ENCODE assay signal across 2 cellular contexts in the genomic region with DNA sequence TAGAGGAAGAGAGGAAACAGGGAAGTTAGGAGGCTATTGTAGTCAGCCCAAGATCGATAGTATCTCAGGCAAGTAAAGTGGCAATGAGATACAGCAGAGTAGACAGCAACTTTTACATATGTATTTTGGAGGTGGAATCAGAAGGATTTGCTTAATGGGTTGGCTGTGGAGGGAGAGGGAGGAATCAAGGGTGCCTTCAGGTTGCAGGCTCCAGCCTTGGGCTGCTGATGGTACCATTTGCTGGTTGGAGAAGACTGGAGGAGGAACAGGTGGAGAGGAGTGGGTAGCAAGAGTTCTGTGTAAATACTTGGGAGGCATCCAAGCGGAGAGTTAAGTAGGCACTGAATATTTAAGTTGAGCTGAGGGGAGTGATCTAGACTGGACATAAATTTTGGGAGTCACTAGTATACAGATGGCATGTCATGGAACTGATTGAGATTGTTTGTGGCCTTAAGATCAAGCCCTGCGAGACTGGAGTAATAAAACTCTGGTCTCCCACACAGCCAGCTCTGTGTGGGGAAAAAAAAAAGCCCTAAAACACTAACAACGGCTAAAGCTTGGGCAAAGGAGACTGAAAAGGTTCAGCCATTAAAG.
TF ChIP-seq lines count a peak whose summit lies in the region.

No MANE protein-coding gene starts in this region.

TF ChIP-seq in IMR-90, 13 proteins besides CTCF, POLR2A, EP300 and RAD21:
- no peak for TF ChIP-seq BHLHE40 (IDR thresholded peaks at IDR 0.05; ENCODE audit: low read depth, low read length)
- TF ChIP-seq RCOR1 (IDR thresholded peaks at IDR 0.05; ENCODE audit: insufficient replicate concordance, low read length), result no peak
TF ChIP-seq in IMR-90: peak in this region for 0.

TF ChIP-seq in GM12878, 131 proteins besides CTCF, POLR2A, EP300 and RAD21:
- TF ChIP-seq MEF2B (IDR thresholded peaks at IDR 0.05; ENCODE audit: partially characterized antibody, poor library complexity, severe bottlenecking) (no peak), SUZ12 (IDR thresholded peaks at IDR 0.05; ENCODE audit: unreplicated experiment) (no peak), NR2C1 (IDR thresholded peaks at IDR 0.05) (no peak), HCFC1 (IDR thresholded peaks at IDR 0.05; ENCODE audit: low read length) (no peak), LARP7 (IDR thresholded peaks at IDR 0.05) (no peak), NRF1 (conservative IDR thresholded peaks at IDR 0.05; ENCODE audit: low read depth, low read length) (no peak), WRNIP1 (IDR thresholded peaks at IDR 0.05; ENCODE audit: borderline replicate concordance, low read depth, low read length) (no peak), POU2F2 (IDR thresholded peaks at IDR 0.05; ENCODE audit: borderline replicate concordance, low read depth, low read length) (no peak)
- TF ChIP-seq, protein P1, sequence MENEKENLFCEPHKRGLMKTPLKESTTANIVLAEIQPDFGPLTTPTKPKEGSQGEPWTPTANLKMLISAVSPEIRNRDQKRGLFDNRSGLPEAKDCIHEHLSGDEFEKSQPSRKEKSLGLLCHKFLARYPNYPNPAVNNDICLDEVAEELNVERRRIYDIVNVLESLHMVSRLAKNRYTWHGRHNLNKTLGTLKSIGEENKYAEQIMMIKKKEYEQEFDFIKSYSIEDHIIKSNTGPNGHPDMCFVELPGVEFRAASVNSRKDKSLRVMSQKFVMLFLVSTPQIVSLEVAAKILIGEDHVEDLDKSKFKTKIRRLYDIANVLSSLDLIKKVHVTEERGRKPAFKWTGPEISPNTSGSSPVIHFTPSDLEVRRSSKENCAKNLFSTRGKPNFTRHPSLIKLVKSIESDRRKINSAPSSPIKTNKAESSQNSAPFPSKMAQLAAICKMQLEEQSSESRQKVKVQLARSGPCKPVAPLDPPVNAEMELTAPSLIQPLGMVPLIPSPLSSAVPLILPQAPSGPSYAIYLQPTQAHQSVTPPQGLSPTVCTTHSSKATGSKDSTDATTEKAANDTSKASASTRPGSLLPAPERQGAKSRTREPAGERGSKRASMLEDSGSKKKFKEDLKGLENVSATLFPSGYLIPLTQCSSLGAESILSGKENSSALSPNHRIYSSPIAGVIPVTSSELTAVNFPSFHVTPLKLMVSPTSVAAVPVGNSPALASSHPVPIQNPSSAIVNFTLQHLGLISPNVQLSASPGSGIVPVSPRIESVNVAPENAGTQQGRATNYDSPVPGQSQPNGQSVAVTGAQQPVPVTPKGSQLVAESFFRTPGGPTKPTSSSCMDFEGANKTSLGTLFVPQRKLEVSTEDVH (IDR thresholded peaks at IDR 0.05; ENCODE audit: low read depth, partially characterized antibody), result no peak
- TF ChIP-seq, protein P2, sequence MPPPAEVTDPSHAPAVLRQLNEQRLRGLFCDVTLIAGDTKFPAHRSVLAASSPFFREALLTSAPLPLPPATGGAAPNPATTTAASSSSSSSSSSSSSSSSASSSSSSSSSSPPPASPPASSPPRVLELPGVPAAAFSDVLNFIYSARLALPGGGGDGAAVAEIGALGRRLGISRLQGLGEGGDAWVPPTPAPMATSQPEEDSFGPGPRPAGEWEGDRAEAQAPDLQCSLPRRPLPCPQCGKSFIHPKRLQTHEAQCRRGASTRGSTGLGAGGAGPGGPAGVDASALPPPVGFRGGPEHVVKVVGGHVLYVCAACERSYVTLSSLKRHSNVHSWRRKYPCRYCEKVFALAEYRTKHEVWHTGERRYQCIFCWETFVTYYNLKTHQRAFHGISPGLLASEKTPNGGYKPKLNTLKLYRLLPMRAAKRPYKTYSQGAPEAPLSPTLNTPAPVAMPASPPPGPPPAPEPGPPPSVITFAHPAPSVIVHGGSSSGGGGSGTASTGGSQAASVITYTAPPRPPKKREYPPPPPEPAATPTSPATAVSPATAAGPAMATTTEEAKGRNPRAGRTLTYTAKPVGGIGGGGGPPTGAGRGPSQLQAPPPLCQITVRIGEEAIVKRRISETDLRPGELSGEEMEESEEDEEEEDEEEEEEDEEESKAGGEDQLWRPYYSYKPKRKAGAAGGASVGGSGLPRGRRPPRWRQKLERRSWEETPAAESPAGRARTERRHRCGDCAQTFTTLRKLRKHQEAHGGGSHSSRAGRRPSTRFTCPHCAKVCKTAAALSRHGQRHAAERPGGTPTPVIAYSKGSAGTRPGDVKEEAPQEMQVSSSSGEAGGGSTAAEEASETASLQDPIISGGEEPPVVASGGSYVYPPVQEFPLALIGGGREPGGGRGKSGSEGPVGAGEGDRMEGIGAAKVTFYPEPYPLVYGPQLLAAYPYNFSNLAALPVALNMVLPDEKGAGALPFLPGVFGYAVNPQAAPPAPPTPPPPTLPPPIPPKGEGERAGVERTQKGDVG (CRISPR knock-in tag; IDR thresholded peaks at IDR 0.05), result no peak
